Comparison of ENCODE assay signal across 1 cellular context in the genomic region with DNA sequence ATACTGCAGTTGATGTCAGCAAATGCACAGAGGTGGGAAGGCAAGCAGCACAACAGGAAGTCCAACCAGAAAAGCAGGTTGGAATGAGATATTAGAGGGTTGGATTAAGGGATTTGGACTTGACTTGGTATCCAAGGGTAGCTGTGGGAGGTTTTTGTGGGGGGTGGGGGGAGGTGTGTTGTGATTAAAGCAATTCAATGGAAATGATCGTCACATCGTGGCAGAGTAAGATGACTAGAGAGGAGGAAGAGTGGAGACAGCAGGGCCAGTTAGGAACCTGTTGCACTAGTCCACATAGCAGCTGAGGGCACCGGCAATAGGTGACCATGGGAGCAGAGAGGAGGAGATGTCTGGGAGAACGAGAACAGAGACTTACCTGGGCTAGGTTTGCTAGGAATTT.
TF ChIP-seq lines count a peak whose summit lies in the region.

No MANE protein-coding gene starts in this region.

TF ChIP-seq in HCT116, 20 proteins besides CTCF, POLR2A, EP300 and RAD21 (continued from another document):
- TF ChIP-seq ZBTB33 (IDR thresholded peaks at IDR 0.05; ENCODE audit: extremely low read depth, insufficient replicate concordance, low read length) (no peak), EZH2 (IDR thresholded peaks at IDR 0.05) (no peak)
